Comparison of ENCODE assay signal across 7 cellular contexts in the genomic region with DNA sequence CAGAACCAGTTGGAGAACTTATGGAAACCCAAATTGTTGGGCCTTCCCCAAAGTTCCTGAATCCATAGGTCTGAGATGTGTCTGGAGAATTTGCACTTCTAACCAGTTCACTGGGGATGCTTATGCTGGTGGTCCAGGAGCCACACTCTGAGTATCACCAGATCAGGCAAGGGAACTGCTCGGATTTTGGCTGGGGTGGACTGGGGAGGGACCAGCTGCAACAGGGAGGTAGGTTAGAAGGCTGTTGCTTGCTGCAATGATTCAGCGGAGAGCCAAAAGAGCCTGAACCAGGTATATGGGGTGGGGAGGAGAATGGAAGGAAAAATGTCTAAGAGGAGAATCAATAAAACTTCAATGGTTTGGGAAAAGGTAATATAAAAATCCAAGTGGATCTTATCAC.
"Had no signal": no experiment of that assay in that cellular context is flagged by ENCODE, and none has a peak within 500 bp of the region (broad histone marks: within the 10 kb centered on the region; RNA-seq: fewer than 3 reads in every experiment).

No MANE protein-coding gene starts in this region.

- H3K4me3 Mint-ChIP-seq: GM23338, H9, HFFc6 had no signal

- DNase-seq: GM23248, GOT3, HCEC 1CT, HFFc6 had no signal

- H3K27ac ChIP-seq: GM23248 had no signal

- H3K4me3 ChIP-seq: GM23248, GM23338, HAP-1 had no signal

- H3K36me3 ChIP-seq: HAP-1 had no signal

- H3K4me1 Mint-ChIP-seq: GM23338, H9 had no signal

- H3K27ac Mint-ChIP-seq: GM23338, H9, HFFc6 had no signal

- H3K9me3 Mint-ChIP-seq: HFFc6 had no signal

- H3K9me3 ChIP-seq: HAP-1 had no signal

- H3K4me1 ChIP-seq: HAP-1 had no signal
